19 cellular contexts compared by ENCODE assay signal in genomic region chr1:47984175-47984789, GRCh38. TPM values are rescaled to one million over a fixed set of nuclear protein-coding genes. Genes with fewer than 3 reads are reported as not detected.
DNase-seq lines count a peak whose midpoint lies in the region; ATAC-seq, FAIRE-seq and TF ChIP-seq lines count a peak whose summit lies in the region.
"Had no signal": no experiment of that assay in that cellular context is flagged by ENCODE, and none has a peak within 500 bp of the region (broad histone marks: within the 10 kb centered on the region; RNA-seq: fewer than 3 reads in every experiment).

No MANE protein-coding gene starts in this region.

- H3K27ac ChIP-seq in kidney (ENCODE audit: low read depth in 2 of 2, low read length in 2 of 2) = peak overlapping the region; percentile 45 to 70

- peaks cover 3 to 7% of the 10 kb centered on the region in 2 donors for H3K36me3 ChIP-seq in kidney (ENCODE audit: control insufficient read depth in 1 of 2, insufficient read depth in 2 of 2, low read length in 2 of 2)

- H3K4me1 Mint-ChIP-seq in endothelial cell (ENCODE audit: unreplicated experiment) = peaks cover 17% of the 10 kb centered on the region
- H3K4me1 Mint-ChIP-seq: CD14-positive monocyte had no signal

- peak overlapping the region; percentile 84 for H3K4me3 Mint-ChIP-seq in endothelial cell (ENCODE audit: unreplicated experiment)
- H3K4me3 Mint-ChIP-seq: activated naive CD8-positive, alpha-beta T cell; HFFc6; stimulated activated naive CD8-positive, alpha-beta T cell treated with anti-CD3 and anti-CD28 coated beads, Interleukin-15, Interleukin-2, amounts not matched to agents 100 ng/mL and 50 ng/mL, for 24 hours had no signal

- intact Hi-C loops in kidney (cut with DNase I) = no loop called here

- no peak for ATAC-seq in HG03469 (IDR thresholded peaks at IDR 0.05; ENCODE audit: unreplicated experiment)
- ATAC-seq: left colon had no signal

- no peaks in the 10 kb centered on the region for H3K9me3 Mint-ChIP-seq in endothelial cell (ENCODE audit: unreplicated experiment)
- H3K9me3 Mint-ChIP-seq: stimulated activated naive CD8-positive, alpha-beta T cell treated with anti-CD3 and anti-CD28 coated beads, Interleukin-15, Interleukin-2, amounts not matched to agents 100 ng/mL and 50 ng/mL, for 24 hours had no signal

- H3K9ac ChIP-seq in kidney (ENCODE audit: low read length in 2 of 2) = peak overlapping the region in 1 of 2 donors; percentile 1

- TF ChIP-seq CTCF in endothelial cell (IDR thresholded peaks at IDR 0.05; ENCODE audit: unreplicated experiment) = no peak
- TF ChIP-seq CTCF in kidney (IDR thresholded peaks at IDR 0.05; ENCODE audit: borderline replicate concordance, extremely low read depth, insufficient read depth) = no peak
- no peak for TF ChIP-seq CTCF in GM20000 (IDR thresholded peaks at IDR 0.05; ENCODE audit: extremely low read depth, missing control alignments)

- peak; percentile 18 for DNase-seq in NCI-H526 treated with DMSO at 0.1 percent for 48 hours (lab: John Stamatoyannopoulos, UW)
- DNase-seq in endothelial cell (ENCODE audit: low spot score) = peak; percentile 37
- no peak for DNase-seq in kidney
- peak; percentile 24 for DNase-seq in stimulated activated CD8-positive, alpha-beta memory T cell treated with anti-CD3 and anti-CD28 coated beads, Interleukin-4, amount 100 ng/mL, for 48 hours
- DNase-seq in activated naive CD4-positive, alpha-beta T cell treated with anti-CD3 and anti-CD28 coated beads, Interleukin-2, amount 50 U/mL, for 16 hours = no peak
- no peak for DNase-seq in GM20000 (ENCODE audit: low spot score)
- DNase-seq: activated CD8-positive, alpha-beta memory T cell treated with anti-CD3 and anti-CD28 coated beads, Interleukin-2, amount 50 U/mL, for 4 hours; cortex of kidney; HFFc6; left colon; NCI-H187 treated with DMSO at 0.1 percent for 48 hours; NCI-H748 treated with DMSO at 0.1 percent for 48 hours had no signal

- H3K36me3 Mint-ChIP-seq in endothelial cell (ENCODE audit: low read depth, unreplicated experiment) = peaks cover 5% of the 10 kb centered on the region
- H3K36me3 Mint-ChIP-seq: activated naive CD8-positive, alpha-beta T cell; CD14-positive monocyte had no signal

- H3K27ac Mint-ChIP-seq in endothelial cell (ENCODE audit: unreplicated experiment) = peak overlapping the region; percentile 27
- H3K27ac Mint-ChIP-seq: activated naive CD8-positive, alpha-beta T cell; CD14-positive monocyte; HFFc6; stimulated activated naive CD8-positive, alpha-beta T cell treated with anti-CD3 and anti-CD28 coated beads, Interleukin-15, Interleukin-2, amounts not matched to agents 100 ng/mL and 50 ng/mL, for 24 hours had no signal

- no peaks in the 10 kb centered on the region for H3K9me3 ChIP-seq in kidney (ENCODE audit: control insufficient read depth in 1 of 2, low read length in 2 of 2)

- peak overlapping the region in 1 of 2 donors; percentile 22 for H3K4me3 ChIP-seq in kidney (ENCODE audit: low read length in 2 of 2)

- peaks cover 10% of the 10 kb centered on the region for H3K27me3 Mint-ChIP-seq in endothelial cell (ENCODE audit: unreplicated experiment)

- H3K4me1 ChIP-seq in kidney (ENCODE audit: control insufficient read depth in 1 of 2, insufficient read depth in 1 of 2, low read depth in 1 of 2, low read length in 2 of 2) = peaks cover 24 to 31% of the 10 kb centered on the region in 2 donors

- FAIRE-seq in kidney (lab: Jason Lieb, UNC) = no peak
- FAIRE-seq: G401.6, GM18507 had no signal

RNA-seq across cellular contexts. Expression of gene TRABD2B, which starts 12.9 kb away (rescaled TPM):
- total RNA-seq in endothelial cell (ENCODE audit: unreplicated experiment) (1.0 TPM), kidney (62.0 TPM)
- polyA plus RNA-seq in kidney (ENCODE audit: insufficient read depth, low read depth, low replicate concordance) = 19.8 TPM
- total RNA-seq: HFFc6, osteocyte had no signal
- polyA plus RNA-seq: CD14-positive monocyte had no signal

Comparison
In these comparisons a context has a peak if more than half of its experiments do, and no peak if none do; other contexts are left out.
1. DNase-seq: peak in NCI-H526 treated with DMSO at 0.1 percent for 48 hours (single experiment), endothelial cell (single experiment) and stimulated activated CD8-positive, alpha-beta memory T cell treated with anti-CD3 and anti-CD28 coated beads, Interleukin-4, amount 100 ng/mL, for 48 hours (single experiment); none in kidney (single experiment), activated naive CD4-positive, alpha-beta T cell treated with anti-CD3 and anti-CD28 coated beads, Interleukin-2, amount 50 U/mL, for 16 hours (single experiment) and GM20000 (single experiment).
2. RNA of gene TRABD2B, which starts 12.9 kb away (total RNA-seq): 62.0 TPM in kidney (single experiment); 1.0 TPM in endothelial cell (single experiment); every median in the first group is over 10 times any median in the second.